Comparison of ENCODE assay signal across 8 cellular contexts in the genomic region with DNA sequence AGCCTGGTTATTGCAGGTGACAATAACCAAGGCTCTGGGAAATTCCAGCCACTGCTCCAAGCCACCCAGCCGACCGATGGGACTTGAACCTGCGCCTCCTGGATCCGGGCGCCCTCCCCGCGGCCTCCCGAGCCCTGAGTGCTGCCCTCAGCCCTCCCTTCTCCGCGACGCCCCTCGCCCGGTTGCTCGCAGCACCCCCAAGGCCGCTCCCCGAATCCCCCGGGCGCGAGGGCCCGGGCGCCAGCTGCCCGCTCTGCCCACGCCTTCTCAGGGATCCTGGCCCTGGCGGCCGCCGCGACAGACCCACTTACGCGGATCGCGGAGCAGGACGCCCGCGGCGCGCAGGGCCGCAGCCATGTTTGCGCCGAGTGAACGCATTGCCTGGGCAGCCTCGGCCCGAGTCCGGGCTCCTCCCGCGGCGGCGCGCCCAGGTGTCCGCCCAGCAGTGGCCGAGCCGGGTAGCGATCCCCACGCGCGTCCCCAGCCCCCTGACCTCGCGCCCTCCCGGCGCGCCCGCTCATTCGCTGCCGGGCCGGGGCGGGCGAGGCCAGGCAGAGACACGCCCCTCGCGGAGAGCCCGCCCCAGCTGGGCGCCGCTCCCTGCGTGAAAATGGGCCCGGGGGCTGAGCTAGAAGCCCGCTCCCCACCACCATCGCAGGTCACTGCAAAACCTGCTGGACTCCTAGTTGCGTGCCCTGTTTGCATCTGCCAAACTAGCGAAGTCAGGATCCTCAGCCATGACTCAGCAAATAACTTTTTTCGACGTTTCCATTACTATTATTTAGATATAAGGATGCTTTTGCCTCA. TPM values are rescaled to one million over a fixed set of nuclear protein-coding genes. Genes with fewer than 3 reads are reported as not detected.
A peak's percentile ranks its signal among the peaks of the same experiment; 100 is the strongest.
DNase-seq lines count a peak whose midpoint lies in the region; ATAC-seq lines count a peak whose summit lies in the region.

A gene with protein sequence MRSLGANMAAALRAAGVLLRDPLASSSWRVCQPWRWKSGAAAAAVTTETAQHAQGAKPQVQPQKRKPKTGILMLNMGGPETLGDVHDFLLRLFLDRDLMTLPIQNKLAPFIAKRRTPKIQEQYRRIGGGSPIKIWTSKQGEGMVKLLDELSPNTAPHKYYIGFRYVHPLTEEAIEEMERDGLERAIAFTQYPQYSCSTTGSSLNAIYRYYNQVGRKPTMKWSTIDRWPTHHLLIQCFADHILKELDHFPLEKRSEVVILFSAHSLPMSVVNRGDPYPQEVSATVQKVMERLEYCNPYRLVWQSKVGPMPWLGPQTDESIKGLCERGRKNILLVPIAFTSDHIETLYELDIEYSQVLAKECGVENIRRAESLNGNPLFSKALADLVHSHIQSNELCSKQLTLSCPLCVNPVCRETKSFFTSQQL (minus strand): TSS at position 460 of the 807 bp plus-strand sequence. CDS start 82 bp downstream, at position 378.

- ATAC-seq in GM18870 (IDR thresholded peaks at IDR 0.05; ENCODE audit: unreplicated experiment) (peak; percentile 54), HG03108 (IDR thresholded peaks at IDR 0.05; ENCODE audit: unreplicated experiment) (peak; percentile 94)
- peak; percentile 97 for ATAC-seq in activated CD8-positive, alpha-beta T cell treated with anti-CD3 and anti-CD28 coated beads, Interleukin-2, amount 10 ng/mL, durations not matched to agents 7 days and 5 days

- H3K4me1 Mint-ChIP-seq in activated CD8-positive, alpha-beta T cell treated with anti-CD3 and anti-CD28 coated beads, Interleukin-2, amount 10 ng/mL, durations not matched to agents 7 days and 5 days (ENCODE audit: low read depth): peaks cover 25% of the 10 kb centered on the region

- POLR2A ChIA-PET in activated CD8-positive, alpha-beta T cell treated with anti-CD3 and anti-CD28 coated beads, Interleukin-2, amount 10 ng/mL, durations not matched to agents 7 days and 5 days (lab: Charles Lee): interaction anchor here (0.7 to 1.5 kb wide), 3 partner anchors 10 to 35 kb away, joined by 3 to 7 read pairs (median 3); a partner anchor contains a TSS

- peaks cover 9% of the 10 kb centered on the region for H3K36me3 Mint-ChIP-seq in activated CD8-positive, alpha-beta T cell treated with anti-CD3 and anti-CD28 coated beads, Interleukin-2, amount 10 ng/mL, durations not matched to agents 7 days and 5 days (ENCODE audit: low read depth)

- peak within 1 kb of the TSS; percentile 82 for H3K4me3 Mint-ChIP-seq in activated CD8-positive, alpha-beta T cell treated with anti-CD3 and anti-CD28 coated beads, Interleukin-2, amount 10 ng/mL, durations not matched to agents 7 days and 5 days

- H3K27me3 Mint-ChIP-seq in activated CD8-positive, alpha-beta T cell treated with anti-CD3 and anti-CD28 coated beads, Interleukin-2, amount 10 ng/mL, durations not matched to agents 7 days and 5 days (ENCODE audit: low read depth): no peaks in the 10 kb centered on the region

- H3K9me3 Mint-ChIP-seq in activated CD8-positive, alpha-beta T cell treated with anti-CD3 and anti-CD28 coated beads, Interleukin-2, amount 10 ng/mL, durations not matched to agents 7 days and 5 days (ENCODE audit: insufficient read depth): no peaks in the 10 kb centered on the region

- peak within 1 kb of the TSS; percentile 81 for H3K27ac Mint-ChIP-seq in activated CD8-positive, alpha-beta T cell treated with anti-CD3 and anti-CD28 coated beads, Interleukin-2, amount 10 ng/mL, durations not matched to agents 7 days and 5 days

- CTCF ChIA-PET in activated CD8-positive, alpha-beta T cell treated with anti-CD3 and anti-CD28 coated beads, Interleukin-2, amount 10 ng/mL, durations not matched to agents 7 days and 5 days (lab: Charles Lee): no interaction called here

- peak; percentile 92 for DNase-seq in AG08396 (ENCODE audit: low spot score)
- DNase-seq in NCI-H748 treated with DMSO at 0.1 percent for 48 hours (lab: John Stamatoyannopoulos, UW): peak; percentile 21
- DNase-seq in activated CD8-positive, alpha-beta T cell treated with anti-CD3 and anti-CD28 coated beads, Interleukin-2, amount 10 ng/mL, durations not matched to agents 7 days and 5 days: peak; percentile 64
- peak; percentile 52 for DNase-seq in effector CD4-positive, alpha-beta T cell
- DNase-seq in lung microvascular endothelial cell (ENCODE audit: low read depth in 2 of 2): peak; percentile 67 to 78
- peak; percentile 19 to 56 (median 33) for DNase-seq in stimulated activated CD4-positive, alpha-beta T cell treated with anti-CD3 and anti-CD28 coated beads, TNF-alpha, amount 100 ng/mL, for 48 hours (ENCODE audit: low read depth in 3 of 3)

RNA-seq across cellular contexts. Expression of the gene that starts here (rescaled TPM):
- 10 to 100 TPM; 21.1 to 26.7 TPM for total RNA-seq in activated CD8-positive, alpha-beta T cell treated with anti-CD3 and anti-CD28 coated beads, Interleukin-2, amount 10 ng/mL, durations not matched to agents 7 days and 5 days
- total RNA-seq in lung microvascular endothelial cell: 36.3 and 36.8 TPM in 2 replicates

Comparison
In these comparisons a context has a peak if more than half of its experiments do, and no peak if none do; other contexts are left out.
1. Peak in every context shown above with its lines: DNase-seq and ATAC-seq.
2. DNase-seq: peak in every context shown above with its lines; median percentile 92 in AG08396; 72 in lung microvascular endothelial cell; 64 in activated CD8-positive, alpha-beta T cell treated with anti-CD3 and anti-CD28 coated beads, Interleukin-2, amount 10 ng/mL, durations not matched to agents 7 days and 5 days; 52 in effector CD4-positive, alpha-beta T cell; 33 in stimulated activated CD4-positive, alpha-beta T cell treated with anti-CD3 and anti-CD28 coated beads, TNF-alpha, amount 100 ng/mL, for 48 hours; 21 in NCI-H748 treated with DMSO at 0.1 percent for 48 hours.